13 cellular contexts compared by ENCODE assay signal in the genomic region with DNA sequence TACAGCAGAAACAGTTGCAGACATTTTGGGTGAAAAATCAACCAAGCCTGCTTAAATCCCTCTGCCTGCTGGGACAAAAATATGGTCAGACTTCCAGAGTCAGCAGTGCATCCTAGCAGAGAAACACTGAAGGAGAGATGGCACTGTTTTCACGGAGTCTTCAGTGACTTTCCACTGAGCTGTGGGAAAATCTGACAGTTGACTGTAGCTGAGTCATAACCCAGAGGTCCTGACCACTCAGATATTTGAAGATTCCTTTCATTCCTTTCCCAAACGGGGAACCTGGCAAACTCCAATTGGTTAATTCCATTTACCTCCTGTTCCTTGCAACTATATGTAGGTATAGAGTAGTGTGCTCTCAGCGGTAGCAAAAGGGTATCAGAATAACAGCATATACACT. TPM values are rescaled to one million over a fixed set of nuclear protein-coding genes. Genes with fewer than 3 reads are reported as not detected.
DNase-seq lines count a peak whose midpoint lies in the region; ATAC-seq and TF ChIP-seq lines count a peak whose summit lies in the region.
"Had no signal": no experiment of that assay in that cellular context is flagged by ENCODE, and none has a peak within 500 bp of the region (broad histone marks: within the 10 kb centered on the region; RNA-seq: fewer than 3 reads in every experiment).

No MANE protein-coding gene starts in this region.

- H3K4me3 Mint-ChIP-seq in osteocyte (ENCODE audit: unreplicated experiment) = no peak overlapping the region
- H3K4me3 Mint-ChIP-seq: stimulated activated memory B cell treated with anti-CD40 and anti-IgM and Interleukin-4, amounts not matched to agents 10 μg/mL and 1 μg/mL and 100 μg/mL, for 72 hours had no signal

- H3K36me3 Mint-ChIP-seq in osteocyte (ENCODE audit: unreplicated experiment) = no peaks in the 10 kb centered on the region
- H3K36me3 Mint-ChIP-seq: stimulated activated memory B cell treated with anti-CD40 and anti-IgM and Interleukin-4, amounts not matched to agents 10 μg/mL and 1 μg/mL and 100 μg/mL, for 72 hours had no signal

- no peaks in the 10 kb centered on the region for H3K27me3 Mint-ChIP-seq in osteocyte (ENCODE audit: unreplicated experiment)
- H3K27me3 Mint-ChIP-seq: stimulated activated memory B cell treated with anti-CD40 and anti-IgM and Interleukin-4, amounts not matched to agents 10 μg/mL and 1 μg/mL and 100 μg/mL, for 72 hours had no signal

- peak overlapping the region; percentile 86 for H3K27ac Mint-ChIP-seq in osteocyte (ENCODE audit: unreplicated experiment)
- H3K27ac Mint-ChIP-seq: stimulated activated memory B cell treated with anti-CD40 and anti-IgM and Interleukin-4, amounts not matched to agents 10 μg/mL and 1 μg/mL and 100 μg/mL, for 72 hours had no signal

- ATAC-seq in GM21576 (IDR thresholded peaks at IDR 0.05; ENCODE audit: unreplicated experiment) (no peak), HG02981 (IDR thresholded peaks at IDR 0.05; ENCODE audit: unreplicated experiment) (no peak)
- ATAC-seq: stimulated activated memory B cell treated with anti-CD40 and anti-IgM and Interleukin-4, amounts not matched to agents 10 μg/mL and 1 μg/mL and 100 μg/mL, for 72 hours had no signal

- DNase-seq in EH (ENCODE audit: low read depth) = peak; percentile 97
- DNase-seq in RPMI7951 (ENCODE audit: low read depth) = peak; percentile 90
- peak; percentile 44 for DNase-seq in fibroblast of gingiva (ENCODE audit: low read depth)
- peak; percentile 54 for DNase-seq in osteocyte (ENCODE audit: extremely low spot score, unreplicated experiment)
- no peak for DNase-seq in GOT3 (lab: John Stamatoyannopoulos, UW)
- no peak for DNase-seq in effector CD8-positive, alpha-beta T cell (lab: John Stamatoyannopoulos, UW)
- DNase-seq: left cardiac atrium, NCI-H2029 treated with DMSO at 0.1 percent for 48 hours, sigmoid colon had no signal

- peaks cover 44% of the 10 kb centered on the region for H3K4me1 Mint-ChIP-seq in osteocyte (ENCODE audit: unreplicated experiment)

- no peak for TF ChIP-seq CTCF in osteocyte (IDR thresholded peaks at IDR 0.05)

- H3K9me3 Mint-ChIP-seq in osteocyte (ENCODE audit: unreplicated experiment) = no peaks in the 10 kb centered on the region
- H3K9me3 Mint-ChIP-seq: stimulated activated memory B cell treated with anti-CD40 and anti-IgM and Interleukin-4, amounts not matched to agents 10 μg/mL and 1 μg/mL and 100 μg/mL, for 72 hours had no signal

RNA-seq across cellular contexts. Expression of gene UPB1, which starts 20.9 kb away (rescaled TPM):
- total RNA-seq in RPMI7951 (2014; rRNA removed; shearing (Covaris generic)) = under 0.01 TPM in 1 of 2 replicates, not detected in the other
- not detected in 2 replicates for total RNA-seq in osteocyte
- total RNA-seq: activated CD8-positive, alpha-beta memory T cell treated with anti-CD3 and anti-CD28 coated beads for 36 hours had no signal

RNA-seq across cellular contexts. Expression of gene ADORA2A, which starts 46.8 kb away (rescaled TPM):
- 3.7 and 4.2 TPM in 2 replicates for total RNA-seq in RPMI7951 (2014; rRNA removed; shearing (Covaris generic))
- total RNA-seq in osteocyte = 1.6 and 3.5 TPM in 2 replicates

Comparison
In these comparisons a context has a peak if more than half of its experiments do, and no peak if none do; other contexts are left out.
1. DNase-seq: peak in EH (single experiment), RPMI7951 (single experiment), fibroblast of gingiva (single experiment) and osteocyte (single experiment); none in GOT3 (single experiment) and effector CD8-positive, alpha-beta T cell (single experiment).